Comparison of ENCODE assay signal across 8 cellular contexts in the genomic region with DNA sequence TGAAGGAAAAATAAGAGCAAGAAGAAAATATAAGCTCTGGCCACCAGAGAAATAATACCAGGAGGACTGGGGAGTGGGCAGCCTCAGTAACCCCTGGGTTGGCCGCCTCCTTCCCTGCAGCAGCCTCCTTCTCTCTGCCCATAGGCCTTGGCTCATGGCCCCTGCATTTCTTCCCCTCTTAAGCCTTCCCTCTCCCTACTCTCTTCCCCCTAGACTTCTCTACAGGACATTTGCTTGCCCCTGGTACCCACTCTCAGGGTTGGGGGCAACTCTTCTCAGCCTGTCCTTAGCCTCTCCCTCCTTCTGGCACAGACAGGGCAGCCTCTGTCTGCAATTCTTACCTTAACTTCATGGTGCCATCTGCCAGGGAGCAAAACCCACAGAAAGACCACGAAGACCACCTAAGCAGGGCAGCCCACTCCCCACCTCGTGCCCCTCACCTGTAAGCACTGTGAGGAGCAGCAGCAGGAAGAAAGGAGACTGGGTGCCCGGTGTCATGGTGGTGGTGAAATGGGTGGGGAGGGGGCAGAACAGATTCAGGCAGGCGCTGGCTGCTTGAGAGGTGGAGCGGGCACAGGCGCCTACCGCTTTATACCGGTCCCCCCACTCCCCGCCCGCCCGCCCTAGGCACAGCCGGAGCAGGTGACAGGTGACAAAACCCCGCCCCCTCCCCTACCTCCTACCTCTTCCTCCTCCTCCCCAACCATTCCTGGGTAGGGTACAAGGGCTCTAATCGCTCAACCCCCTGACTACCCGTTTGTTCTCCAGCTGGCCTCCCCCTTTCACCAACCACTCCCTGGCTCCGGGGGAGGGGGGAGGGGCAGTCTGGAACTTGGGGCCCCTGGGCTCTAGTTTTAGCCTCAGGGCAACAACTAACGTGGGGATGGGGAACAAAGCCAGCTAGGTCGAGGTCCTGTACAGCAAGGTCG. TPM values are rescaled to one million over a fixed set of nuclear protein-coding genes. Genes with fewer than 3 reads are reported as not detected.
A peak's percentile ranks its signal among the peaks of the same experiment; 100 is the strongest.
DNase-seq lines count a peak whose midpoint lies in the region; ATAC-seq and TF ChIP-seq lines count a peak whose summit lies in the region.

No MANE protein-coding gene starts in this region.

- H3K27ac ChIP-seq in VCaP (peak overlapping the region; percentile 52; the same call in 1 of the 2 replicates), fibroblast of lung (ENCODE audit: insufficient read depth, low read length) (peak overlapping the region; percentile 94), neutrophil (peak overlapping the region; percentile 11)

- no peaks in the 10 kb centered on the region for H4K20me1 ChIP-seq in fibroblast of lung (ENCODE audit: control insufficient read depth, extremely low read depth, insufficient read depth, low read length)

- H3K4me3 ChIP-seq in BE2C (ENCODE audit: low read depth, low read length) (peak overlapping the region; percentile 65), fibroblast of lung (replicated peaks in 1 of 4; ENCODE audit: control extremely low read depth in 1 of 4, insufficient read depth in 1 of 4, low read depth in 3 of 4, low read length in 4 of 4) (peak overlapping the region in 3 of 4 experiments; percentile 3 to 64 (median 46)), neutrophil (ENCODE audit: low read depth in 1 of 2, low read length in 1 of 2) (peak overlapping the region; percentile 64 to 71)
- H3K4me3 ChIP-seq in Jurkat, Clone E6-1 (ENCODE audit: low read length): peak overlapping the region; percentile 61

- no peak for TF ChIP-seq CTCF in BE2C (IDR thresholded peaks at IDR 0.05; ENCODE audit: low read depth, low read length)
- TF ChIP-seq CTCF in VCaP (conservative IDR thresholded peaks at IDR 0.05): no peak
- no peak for TF ChIP-seq CTCF in fibroblast of lung (conservative IDR thresholded peaks at IDR 0.05 in 1 of 2, IDR thresholded peaks at IDR 0.05 in 1 of 2; ENCODE audit: low read depth in 1 of 2, low read length in 2 of 2)
- TF ChIP-seq CTCF in neutrophil (IDR thresholded peaks at IDR 0.05): no peak

- H3K9me3 ChIP-seq in BE2C (no peaks in the 10 kb centered on the region), fibroblast of lung (ENCODE audit: control insufficient read depth, insufficient read depth, low read depth, low read length) (no peaks in the 10 kb centered on the region), neutrophil (no peaks in the 10 kb centered on the region)

- peak overlapping the region; percentile 55 for H3K4me2 ChIP-seq in fibroblast of lung (ENCODE audit: extremely low read depth, insufficient read depth, low read length)

- peaks cover 8% of the 10 kb centered on the region for H3K79me2 ChIP-seq in fibroblast of lung (ENCODE audit: control insufficient read depth, insufficient read depth, low read length)

- DNase-seq in BE2C (no peak), fibroblast of lung (ENCODE audit: low read depth in 2 of 2) (no peak), NCI-H1930 (lab: John Stamatoyannopoulos, UW) (no peak), NCI-H1694 (lab: John Stamatoyannopoulos, UW) (no peak)
- DNase-seq in Jurkat, Clone E6-1 (ENCODE audit: low read depth, low spot score): no peak

- peak overlapping the region; percentile 78 for H3K9ac ChIP-seq in fibroblast of lung (ENCODE audit: insufficient read depth, low read length)

- no peaks in the 10 kb centered on the region for H3K27me3 ChIP-seq in BE2C
- no peaks in the 10 kb centered on the region for H3K27me3 ChIP-seq in fibroblast of lung (ENCODE audit: control insufficient read depth, insufficient read depth, low read length)
- H3K27me3 ChIP-seq in neutrophil: peaks cover 41% of the 10 kb centered on the region

- no peak overlapping the region for H2AFZ ChIP-seq in fibroblast of lung (ENCODE audit: low read length)

- no peaks in the 10 kb centered on the region; the same call in none of the 2 replicates for H3K36me3 ChIP-seq in BE2C
- H3K36me3 ChIP-seq in fibroblast of lung (ENCODE audit: control insufficient read depth, insufficient read depth, low read length): peaks cover 7% of the 10 kb centered on the region
- peaks cover 9% of the 10 kb centered on the region for H3K36me3 ChIP-seq in neutrophil

- ATAC-seq in GM18870 (IDR thresholded peaks at IDR 0.05; ENCODE audit: unreplicated experiment): no peak

- H3K4me1 ChIP-seq in BE2C (peaks cover 7% of the 10 kb centered on the region), fibroblast of lung (ENCODE audit: control insufficient read depth, extremely low read depth, insufficient read depth, low read length) (peaks cover 19% of the 10 kb centered on the region), neutrophil (ENCODE audit: control insufficient read depth in 1 of 2, insufficient read depth in 1 of 2, low read depth in 1 of 2, low read length in 1 of 2) (peaks cover 28 to 30% of the 10 kb centered on the region in 2 experiments)

RNA-seq across cellular contexts. Expression of a gene that starts 15.1 kb away (rescaled TPM):
- 47.4 TPM for polyA plus RNA-seq in BE2C (2012; ENCODE audit: insufficient read depth, insufficient read length, low read depth)
- polyA plus RNA-seq in Jurkat, Clone E6-1 (2012; ENCODE audit: insufficient read depth, insufficient read length): 13.8 TPM
- total RNA-seq in fibroblast of lung: 36.8 and 38.3 TPM in 2 replicates
- 30.0 and 39.6 TPM in 2 replicates for polyA plus RNA-seq in fibroblast of lung
- polyA plus RNA-seq in fibroblast of lung (2012): 25.9 and 33.5 TPM in 2 replicates
- 31.4 and 41.7 TPM in 2 replicates for polyA minus RNA-seq in fibroblast of lung (ENCODE audit: low replicate concordance)

RNA-seq across cellular contexts. Expression of a gene that starts 15.9 kb away (rescaled TPM):
- polyA plus RNA-seq in BE2C (2012; ENCODE audit: insufficient read depth, insufficient read length, low read depth): 149 TPM
- 75.4 TPM for polyA plus RNA-seq in Jurkat, Clone E6-1 (2012; ENCODE audit: insufficient read depth, insufficient read length)
- 36.7 and 46.6 TPM in 2 replicates for total RNA-seq in fibroblast of lung
- polyA plus RNA-seq in fibroblast of lung: 42.2 and 52.4 TPM in 2 replicates
- polyA plus RNA-seq in fibroblast of lung (2012): 51.8 and 72.5 TPM in 2 replicates
- 97.5 and 113 TPM in 2 replicates for polyA minus RNA-seq in fibroblast of lung (ENCODE audit: low replicate concordance)

RNA-seq across cellular contexts. Expression of a gene that starts 19.0 kb away (rescaled TPM):
- 25.0 TPM for polyA plus RNA-seq in BE2C (2012; ENCODE audit: insufficient read depth, insufficient read length, low read depth)
- 6.9 TPM for polyA plus RNA-seq in Jurkat, Clone E6-1 (2012; ENCODE audit: insufficient read depth, insufficient read length)
- total RNA-seq in fibroblast of lung: 3.1 and 4.0 TPM in 2 replicates
- 1.9 and 2.2 TPM in 2 replicates for polyA plus RNA-seq in fibroblast of lung
- polyA plus RNA-seq in fibroblast of lung (2012): 2.7 and 3.4 TPM in 2 replicates
- 4.6 and 5.3 TPM in 2 replicates for polyA minus RNA-seq in fibroblast of lung (ENCODE audit: low replicate concordance)

RNA-seq across cellular contexts. Expression of a gene that starts 19.5 kb away (rescaled TPM):
- polyA plus RNA-seq in BE2C (2012; ENCODE audit: insufficient read depth, insufficient read length, low read depth): 420 TPM
- 345 TPM for polyA plus RNA-seq in Jurkat, Clone E6-1 (2012; ENCODE audit: insufficient read depth, insufficient read length)
- total RNA-seq in fibroblast of lung: 122 and 125 TPM in 2 replicates
- polyA plus RNA-seq in fibroblast of lung: 123 and 134 TPM in 2 replicates
- 213 and 246 TPM in 2 replicates for polyA plus RNA-seq in fibroblast of lung (2012)
- 358 and 370 TPM in 2 replicates for polyA minus RNA-seq in fibroblast of lung (ENCODE audit: low replicate concordance)

RNA-seq across cellular contexts. Expression of a gene that starts 52.3 kb away (rescaled TPM):
- 221 TPM for polyA plus RNA-seq in BE2C (2012; ENCODE audit: insufficient read depth, insufficient read length, low read depth)
- polyA plus RNA-seq in Jurkat, Clone E6-1 (2012; ENCODE audit: insufficient read depth, insufficient read length): 57.0 TPM
- 27.7 and 40.5 TPM in 2 replicates for total RNA-seq in fibroblast of lung
- 31.9 and 35.4 TPM in 2 replicates for polyA plus RNA-seq in fibroblast of lung
- polyA plus RNA-seq in fibroblast of lung (2012): 74.2 and 92.4 TPM in 2 replicates
- 9.8 and 13.2 TPM in 2 replicates for polyA minus RNA-seq in fibroblast of lung (ENCODE audit: low replicate concordance)

Comparison
In these comparisons a context has a peak if more than half of its experiments do, and no peak if none do; other contexts are left out.
1. H3K27ac ChIP-seq: peak in every context shown above with its lines; median percentile 94 in fibroblast of lung; 52 in VCaP; 11 in neutrophil.